Comparison of ENCODE assay signal across 1 cellular context in genomic region chr13:32581177-32581786, GRCh38.
A peak's percentile ranks its signal among the peaks of the same experiment; 100 is the strongest.
TF ChIP-seq lines count a peak whose summit lies in the region.

No MANE protein-coding gene starts in this region.

TF ChIP-seq in HepG2, 621 proteins besides CTCF, POLR2A, EP300 and RAD21 (continued from another document):
- TF ChIP-seq ZNF766 (CRISPR knock-in tag; IDR thresholded peaks at IDR 0.05; ENCODE audit: borderline replicate concordance) (no peak), STAG1 (CRISPR knock-in tag; IDR thresholded peaks at IDR 0.05) (peak; percentile 50), KDM1A (CRISPR knock-in tag; IDR thresholded peaks at IDR 0.05) (no peak)
